In the genomic region with DNA sequence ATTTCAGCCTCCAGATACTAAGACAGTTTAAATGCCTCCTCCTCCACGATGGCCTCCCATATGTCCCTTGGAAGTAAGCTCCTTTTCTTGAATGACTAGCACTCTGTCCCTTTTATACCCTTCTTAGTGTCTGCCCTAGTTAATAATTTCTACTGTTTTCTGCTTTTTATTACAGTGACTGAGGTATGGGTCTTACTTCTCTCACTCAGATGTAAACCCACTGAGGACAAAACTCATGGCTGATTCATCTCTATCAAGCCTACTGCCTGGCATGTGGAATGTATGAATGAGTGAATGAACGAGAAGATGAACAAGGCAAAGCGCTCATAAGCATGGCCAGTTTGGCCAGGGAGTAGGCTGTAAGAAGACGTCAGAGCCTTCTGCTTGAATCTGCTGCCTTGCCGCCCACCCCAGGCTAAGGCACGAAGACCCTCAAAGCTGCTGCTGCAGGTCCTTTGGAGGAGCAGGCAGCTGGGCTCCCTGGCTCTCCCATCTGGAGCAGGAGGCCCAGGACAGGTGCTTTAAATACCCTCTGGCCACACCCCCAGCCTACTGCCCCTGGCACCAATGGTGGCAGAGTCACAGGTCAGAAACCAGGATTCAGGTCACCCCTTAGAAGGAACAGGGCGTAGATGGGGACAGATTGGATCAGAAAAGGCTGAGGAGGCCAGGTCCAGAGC, we compare ENCODE assay signal across 26 cellular contexts. TPM values are rescaled to one million over a fixed set of nuclear protein-coding genes. Genes with fewer than 3 reads are reported as not detected.
DNase-seq lines count a peak whose midpoint lies in the region; ATAC-seq and TF ChIP-seq lines count a peak whose summit lies in the region.
"Had no signal": no experiment of that assay in that cellular context is flagged by ENCODE, and none has a peak within 500 bp of the region (broad histone marks: within the 10 kb centered on the region; RNA-seq: fewer than 3 reads in every experiment).

No MANE protein-coding gene starts in this region.

- no peak for ATAC-seq in HG03354 (IDR thresholded peaks at IDR 0.05; ENCODE audit: poor library complexity, severe bottlenecking, unreplicated experiment)
- no peak for ATAC-seq in GM19035 (IDR thresholded peaks at IDR 0.05; ENCODE audit: unreplicated experiment)

- H3K4me3 ChIP-seq in BLaER1: no peak overlapping the region
- no peak overlapping the region for H3K4me3 ChIP-seq in Peyer's patch
- H3K4me3 ChIP-seq: MG63 had no signal

- H3K4me1 Mint-ChIP-seq in nephron progenitor cell: peaks cover 38% of the 10 kb centered on the region
- H3K4me1 Mint-ChIP-seq: CD8-positive, alpha-beta memory T cell had no signal

- no peak overlapping the region for H3K27ac ChIP-seq in BLaER1
- no peak overlapping the region for H3K27ac ChIP-seq in Peyer's patch
- H3K27ac ChIP-seq: HL-60 had no signal

- H3K4me2 ChIP-seq in BLaER1: peak overlapping the region; percentile 54
- H3K4me2 ChIP-seq: SK-N-SH had no signal

- no peaks in the 10 kb centered on the region for H3K36me3 Mint-ChIP-seq in nephron progenitor cell (ENCODE audit: low read depth)
- H3K36me3 Mint-ChIP-seq: CD8-positive, alpha-beta memory T cell had no signal

- peaks cover 12% of the 10 kb centered on the region for H3K9me3 Mint-ChIP-seq in nephron progenitor cell

- no peak for TF ChIP-seq RAD21 in Ishikawa (IDR thresholded peaks at IDR 0.05; ENCODE audit: low read depth)

- DNase-seq in iPS-NIHi11 (ENCODE audit: low spot score) (peak; percentile 17), nephron progenitor cell (no peak), Peyer's patch (no peak), HuH-7 (ENCODE audit: low spot score) (no peak)
- DNase-seq: CD8-positive, alpha-beta memory T cell; H9; IMR-90; Kasumi-1; MG63; NCI-H1048; NCI-H146; NCI-H2029 treated with DMSO at 0.1 percent for 48 hours; NCI-H2171; NCI-H446; NCI-H69; NK-92 treated with Interleukin-12 subunit alpha and Interleukin-12 subunit beta, amount 100 ng/mL, for 24 hours; RPMI8226; SHP77 treated with DMSO at 0.1 percent for 48 hours; SK-N-SH had no signal

- H4K20me1 ChIP-seq in BLaER1: no peaks in the 10 kb centered on the region

- no peak for TF ChIP-seq POLR2A in Peyer's patch (IDR thresholded peaks at IDR 0.05)

- H3K9me3 ChIP-seq in BLaER1: peaks cover 23% of the 10 kb centered on the region
- H3K9me3 ChIP-seq in Peyer's patch: peaks cover 0 to 4% (median 0%) of the 10 kb centered on the region in 4 donors
- H3K9me3 ChIP-seq: MG63, SK-N-SH had no signal

- no peak overlapping the region for H3K4me3 Mint-ChIP-seq in nephron progenitor cell

- H3K4me1 ChIP-seq in BLaER1 (peaks cover 12% of the 10 kb centered on the region), Peyer's patch (no peaks in the 10 kb centered on the region)

- no peaks in the 10 kb centered on the region for H3K36me3 ChIP-seq in BLaER1
- no peaks in the 10 kb centered on the region for H3K36me3 ChIP-seq in Peyer's patch
- H3K36me3 ChIP-seq: MG63 had no signal

- no peak overlapping the region for H3K9ac ChIP-seq in BLaER1
- H3K9ac ChIP-seq: SK-N-SH had no signal

- peaks cover 13% of the 10 kb centered on the region for H3K27me3 Mint-ChIP-seq in nephron progenitor cell (ENCODE audit: low read depth, poor library complexity)

- TF ChIP-seq EP300 in Ishikawa (IDR thresholded peaks at IDR 0.05; ENCODE audit: borderline replicate concordance): no peak

- TF ChIP-seq CTCF in nephron progenitor cell (IDR thresholded peaks at IDR 0.05) (no peak), Peyer's patch (IDR thresholded peaks at IDR 0.05) (no peak)

- H3K27me3 ChIP-seq in BLaER1: no peaks in the 10 kb centered on the region
- no peaks in the 10 kb centered on the region for H3K27me3 ChIP-seq in Peyer's patch
- H3K27me3 ChIP-seq: MG63 had no signal

- peak overlapping the region; percentile 65 for H3K27ac Mint-ChIP-seq in nephron progenitor cell
- H3K27ac Mint-ChIP-seq: H9 had no signal

TF ChIP-seq in Ishikawa, 13 proteins besides CTCF, POLR2A, EP300 and RAD21:
- no peak for TF ChIP-seq YY1 (IDR thresholded peaks at IDR 0.05; ENCODE audit: low read depth)
- TF ChIP-seq, protein P1, sequence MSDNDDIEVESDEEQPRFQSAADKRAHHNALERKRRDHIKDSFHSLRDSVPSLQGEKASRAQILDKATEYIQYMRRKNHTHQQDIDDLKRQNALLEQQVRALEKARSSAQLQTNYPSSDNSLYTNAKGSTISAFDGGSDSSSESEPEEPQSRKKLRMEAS (IDR thresholded peaks at IDR 0.05): 0 out of 2 replicates have a peak, but pooled peaks have one; percentile 13

RNA-seq across cellular contexts. Expression of a gene that starts 8.2 kb away (rescaled TPM):
- not detected for total RNA-seq in Peyer's patch
- total RNA-seq: A673; CD8-positive, alpha-beta memory T cell; H9; HT1080 had no signal

RNA-seq across cellular contexts. Expression of a gene that starts 27.0 kb away (rescaled TPM):
- not detected for total RNA-seq in Peyer's patch
- total RNA-seq: A673; CD8-positive, alpha-beta memory T cell; H9; HT1080; IMR-90 had no signal

RNA-seq across cellular contexts. Expression of a gene that starts 33.9 kb away (rescaled TPM):
- total RNA-seq in Peyer's patch: 10 to 100 TPM; 28.9 to 56.9 (median 40.3) TPM

RNA-seq across cellular contexts. Expression of a gene that starts 45.8 kb away (rescaled TPM):
- not detected for total RNA-seq in Peyer's patch
- total RNA-seq: A673; CD8-positive, alpha-beta memory T cell; HT1080; IMR-90 had no signal
